Comparison of ENCODE assay signal across 1 cellular context in genomic region chr5:73565166-73565968, GRCh38.
A peak's percentile ranks its signal among the peaks of the same experiment; 100 is the strongest.
TF ChIP-seq lines count a peak whose summit lies in the region.

ANKRA2 (minus strand) TSS chr5:73565639; CDS start chr5:73562881, 2,758 bp downstream.
A gene with protein sequence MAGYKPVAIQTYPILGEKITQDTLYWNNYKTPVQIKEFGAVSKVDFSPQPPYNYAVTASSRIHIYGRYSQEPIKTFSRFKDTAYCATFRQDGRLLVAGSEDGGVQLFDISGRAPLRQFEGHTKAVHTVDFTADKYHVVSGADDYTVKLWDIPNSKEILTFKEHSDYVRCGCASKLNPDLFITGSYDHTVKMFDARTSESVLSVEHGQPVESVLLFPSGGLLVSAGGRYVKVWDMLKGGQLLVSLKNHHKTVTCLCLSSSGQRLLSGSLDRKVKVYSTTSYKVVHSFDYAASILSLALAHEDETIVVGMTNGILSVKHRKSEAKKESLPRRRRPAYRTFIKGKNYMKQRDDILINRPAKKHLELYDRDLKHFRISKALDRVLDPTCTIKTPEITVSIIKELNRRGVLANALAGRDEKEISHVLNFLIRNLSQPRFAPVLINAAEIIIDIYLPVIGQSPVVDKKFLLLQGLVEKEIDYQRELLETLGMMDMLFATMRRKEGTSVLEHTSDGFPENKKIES (plus strand): TSS chr5:73565743. CDS start chr5:73567345, 1,602 bp downstream.

TF ChIP-seq in GM23338, 12 proteins besides CTCF, POLR2A, EP300 and RAD21 (continued from another document):
- TF ChIP-seq, protein P1, sequence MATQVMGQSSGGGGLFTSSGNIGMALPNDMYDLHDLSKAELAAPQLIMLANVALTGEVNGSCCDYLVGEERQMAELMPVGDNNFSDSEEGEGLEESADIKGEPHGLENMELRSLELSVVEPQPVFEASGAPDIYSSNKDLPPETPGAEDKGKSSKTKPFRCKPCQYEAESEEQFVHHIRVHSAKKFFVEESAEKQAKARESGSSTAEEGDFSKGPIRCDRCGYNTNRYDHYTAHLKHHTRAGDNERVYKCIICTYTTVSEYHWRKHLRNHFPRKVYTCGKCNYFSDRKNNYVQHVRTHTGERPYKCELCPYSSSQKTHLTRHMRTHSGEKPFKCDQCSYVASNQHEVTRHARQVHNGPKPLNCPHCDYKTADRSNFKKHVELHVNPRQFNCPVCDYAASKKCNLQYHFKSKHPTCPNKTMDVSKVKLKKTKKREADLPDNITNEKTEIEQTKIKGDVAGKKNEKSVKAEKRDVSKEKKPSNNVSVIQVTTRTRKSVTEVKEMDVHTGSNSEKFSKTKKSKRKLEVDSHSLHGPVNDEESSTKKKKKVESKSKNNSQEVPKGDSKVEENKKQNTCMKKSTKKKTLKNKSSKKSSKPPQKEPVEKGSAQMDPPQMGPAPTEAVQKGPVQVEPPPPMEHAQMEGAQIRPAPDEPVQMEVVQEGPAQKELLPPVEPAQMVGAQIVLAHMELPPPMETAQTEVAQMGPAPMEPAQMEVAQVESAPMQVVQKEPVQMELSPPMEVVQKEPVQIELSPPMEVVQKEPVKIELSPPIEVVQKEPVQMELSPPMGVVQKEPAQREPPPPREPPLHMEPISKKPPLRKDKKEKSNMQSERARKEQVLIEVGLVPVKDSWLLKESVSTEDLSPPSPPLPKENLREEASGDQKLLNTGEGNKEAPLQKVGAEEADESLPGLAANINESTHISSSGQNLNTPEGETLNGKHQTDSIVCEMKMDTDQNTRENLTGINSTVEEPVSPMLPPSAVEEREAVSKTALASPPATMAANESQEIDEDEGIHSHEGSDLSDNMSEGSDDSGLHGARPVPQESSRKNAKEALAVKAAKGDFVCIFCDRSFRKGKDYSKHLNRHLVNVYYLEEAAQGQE (IDR thresholded peaks at IDR 0.05; ENCODE audit: unreplicated experiment), result no peak
- peak; percentile 96 for TF ChIP-seq CREB1 (CRISPR knock-in tag; IDR thresholded peaks at IDR 0.05; ENCODE audit: low read depth)
- TF ChIP-seq, protein P2, sequence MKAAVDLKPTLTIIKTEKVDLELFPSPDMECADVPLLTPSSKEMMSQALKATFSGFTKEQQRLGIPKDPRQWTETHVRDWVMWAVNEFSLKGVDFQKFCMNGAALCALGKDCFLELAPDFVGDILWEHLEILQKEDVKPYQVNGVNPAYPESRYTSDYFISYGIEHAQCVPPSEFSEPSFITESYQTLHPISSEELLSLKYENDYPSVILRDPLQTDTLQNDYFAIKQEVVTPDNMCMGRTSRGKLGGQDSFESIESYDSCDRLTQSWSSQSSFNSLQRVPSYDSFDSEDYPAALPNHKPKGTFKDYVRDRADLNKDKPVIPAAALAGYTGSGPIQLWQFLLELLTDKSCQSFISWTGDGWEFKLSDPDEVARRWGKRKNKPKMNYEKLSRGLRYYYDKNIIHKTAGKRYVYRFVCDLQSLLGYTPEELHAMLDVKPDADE (IDR thresholded peaks at IDR 0.05), result 0 out of 2 replicates have a peak, but pooled peaks have one; percentile 37
